ENCODE assay signal across 1 cellular context in genomic region chr17:33297643-33298042, GRCh38.
TF ChIP-seq lines count a peak whose summit lies in the region.

No MANE protein-coding gene starts in this region.

TF ChIP-seq in HEK293, 187 proteins besides CTCF, POLR2A, EP300 and RAD21 (continued from another document):
- TF ChIP-seq, protein P1, sequence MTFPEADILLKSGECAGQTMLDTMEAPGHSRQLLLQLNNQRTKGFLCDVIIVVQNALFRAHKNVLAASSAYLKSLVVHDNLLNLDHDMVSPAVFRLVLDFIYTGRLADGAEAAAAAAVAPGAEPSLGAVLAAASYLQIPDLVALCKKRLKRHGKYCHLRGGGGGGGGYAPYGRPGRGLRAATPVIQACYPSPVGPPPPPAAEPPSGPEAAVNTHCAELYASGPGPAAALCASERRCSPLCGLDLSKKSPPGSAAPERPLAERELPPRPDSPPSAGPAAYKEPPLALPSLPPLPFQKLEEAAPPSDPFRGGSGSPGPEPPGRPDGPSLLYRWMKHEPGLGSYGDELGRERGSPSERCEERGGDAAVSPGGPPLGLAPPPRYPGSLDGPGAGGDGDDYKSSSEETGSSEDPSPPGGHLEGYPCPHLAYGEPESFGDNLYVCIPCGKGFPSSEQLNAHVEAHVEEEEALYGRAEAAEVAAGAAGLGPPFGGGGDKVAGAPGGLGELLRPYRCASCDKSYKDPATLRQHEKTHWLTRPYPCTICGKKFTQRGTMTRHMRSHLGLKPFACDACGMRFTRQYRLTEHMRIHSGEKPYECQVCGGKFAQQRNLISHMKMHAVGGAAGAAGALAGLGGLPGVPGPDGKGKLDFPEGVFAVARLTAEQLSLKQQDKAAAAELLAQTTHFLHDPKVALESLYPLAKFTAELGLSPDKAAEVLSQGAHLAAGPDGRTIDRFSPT (tag by site-specific recombination; IDR thresholded peaks at IDR 0.05): no peak
- TF ChIP-seq, protein P2, sequence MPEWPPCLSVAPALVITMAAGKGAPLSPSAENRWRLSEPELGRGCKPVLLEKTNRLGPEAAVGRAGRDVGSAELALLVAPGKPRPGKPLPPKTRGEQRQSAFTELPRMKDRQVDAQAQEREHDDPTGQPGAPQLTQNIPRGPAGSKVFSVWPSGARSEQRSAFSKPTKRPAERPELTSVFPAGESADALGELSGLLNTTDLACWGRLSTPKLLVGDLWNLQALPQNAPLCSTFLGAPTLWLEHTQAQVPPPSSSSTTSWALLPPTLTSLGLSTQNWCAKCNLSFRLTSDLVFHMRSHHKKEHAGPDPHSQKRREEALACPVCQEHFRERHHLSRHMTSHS (tag by site-specific recombination; IDR thresholded peaks at IDR 0.05): no peak
- TF ChIP-seq YY2 (tag by site-specific recombination; IDR thresholded peaks at IDR 0.05): no peak
- TF ChIP-seq ZNF157 (tag by site-specific recombination; IDR thresholded peaks at IDR 0.05): no peak
- TF ChIP-seq ZNF24 (tag by site-specific recombination; IDR thresholded peaks at IDR 0.05): no peak
- peak; percentile 48; the same call in 1 of the 2 replicates for TF ChIP-seq ZBTB11 (tag by site-specific recombination; conservative IDR thresholded peaks at IDR 0.05; ENCODE audit: low read depth)
- no peak for TF ChIP-seq KLF9 (tag by site-specific recombination; IDR thresholded peaks at IDR 0.05; ENCODE audit: low read depth)
- TF ChIP-seq SCRT1 (tag by site-specific recombination; IDR thresholded peaks at IDR 0.05; ENCODE audit: borderline replicate concordance): no peak
- no peak for TF ChIP-seq OVOL3 (tag by site-specific recombination; IDR thresholded peaks at IDR 0.05)
- TF ChIP-seq ZNF600 (tag by site-specific recombination; IDR thresholded peaks at IDR 0.05): no peak
- TF ChIP-seq, protein P3, sequence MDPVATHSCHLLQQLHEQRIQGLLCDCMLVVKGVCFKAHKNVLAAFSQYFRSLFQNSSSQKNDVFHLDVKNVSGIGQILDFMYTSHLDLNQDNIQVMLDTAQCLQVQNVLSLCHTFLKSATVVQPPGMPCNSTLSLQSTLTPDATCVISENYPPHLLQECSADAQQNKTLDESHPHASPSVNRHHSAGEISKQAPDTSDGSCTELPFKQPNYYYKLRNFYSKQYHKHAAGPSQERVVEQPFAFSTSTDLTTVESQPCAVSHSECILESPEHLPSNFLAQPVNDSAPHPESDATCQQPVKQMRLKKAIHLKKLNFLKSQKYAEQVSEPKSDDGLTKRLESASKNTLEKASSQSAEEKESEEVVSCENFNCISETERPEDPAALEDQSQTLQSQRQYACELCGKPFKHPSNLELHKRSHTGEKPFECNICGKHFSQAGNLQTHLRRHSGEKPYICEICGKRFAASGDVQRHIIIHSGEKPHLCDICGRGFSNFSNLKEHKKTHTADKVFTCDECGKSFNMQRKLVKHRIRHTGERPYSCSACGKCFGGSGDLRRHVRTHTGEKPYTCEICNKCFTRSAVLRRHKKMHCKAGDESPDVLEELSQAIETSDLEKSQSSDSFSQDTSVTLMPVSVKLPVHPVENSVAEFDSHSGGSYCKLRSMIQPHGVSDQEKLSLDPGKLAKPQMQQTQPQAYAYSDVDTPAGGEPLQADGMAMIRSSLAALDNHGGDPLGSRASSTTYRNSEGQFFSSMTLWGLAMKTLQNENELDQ (tag by site-specific recombination; IDR thresholded peaks at IDR 0.05; ENCODE audit: low read depth): no peak
- TF ChIP-seq KLF1 (tag by site-specific recombination; IDR thresholded peaks at IDR 0.05): no peak
- TF ChIP-seq ZSCAN5A (tag by site-specific recombination; IDR thresholded peaks at IDR 0.05): no peak
- peak; percentile 42; the same call in 1 of the 2 replicates for TF ChIP-seq ZNF202 (tag by site-specific recombination; IDR thresholded peaks at IDR 0.05; ENCODE audit: borderline replicate concordance)
- TF ChIP-seq ZNF768 (tag by site-specific recombination; IDR thresholded peaks at IDR 0.05): no peak
- TF ChIP-seq ZNF426 (tag by site-specific recombination; IDR thresholded peaks at IDR 0.05): peak; percentile 47
- TF ChIP-seq ZNF654 (tag by site-specific recombination; IDR thresholded peaks at IDR 0.05; ENCODE audit: low read depth): peak; percentile 22; the same call in 1 of the 2 replicates
- no peak for TF ChIP-seq PBX3 (CRISPR knock-in tag; IDR thresholded peaks at IDR 0.05)
- TF ChIP-seq, protein P4, sequence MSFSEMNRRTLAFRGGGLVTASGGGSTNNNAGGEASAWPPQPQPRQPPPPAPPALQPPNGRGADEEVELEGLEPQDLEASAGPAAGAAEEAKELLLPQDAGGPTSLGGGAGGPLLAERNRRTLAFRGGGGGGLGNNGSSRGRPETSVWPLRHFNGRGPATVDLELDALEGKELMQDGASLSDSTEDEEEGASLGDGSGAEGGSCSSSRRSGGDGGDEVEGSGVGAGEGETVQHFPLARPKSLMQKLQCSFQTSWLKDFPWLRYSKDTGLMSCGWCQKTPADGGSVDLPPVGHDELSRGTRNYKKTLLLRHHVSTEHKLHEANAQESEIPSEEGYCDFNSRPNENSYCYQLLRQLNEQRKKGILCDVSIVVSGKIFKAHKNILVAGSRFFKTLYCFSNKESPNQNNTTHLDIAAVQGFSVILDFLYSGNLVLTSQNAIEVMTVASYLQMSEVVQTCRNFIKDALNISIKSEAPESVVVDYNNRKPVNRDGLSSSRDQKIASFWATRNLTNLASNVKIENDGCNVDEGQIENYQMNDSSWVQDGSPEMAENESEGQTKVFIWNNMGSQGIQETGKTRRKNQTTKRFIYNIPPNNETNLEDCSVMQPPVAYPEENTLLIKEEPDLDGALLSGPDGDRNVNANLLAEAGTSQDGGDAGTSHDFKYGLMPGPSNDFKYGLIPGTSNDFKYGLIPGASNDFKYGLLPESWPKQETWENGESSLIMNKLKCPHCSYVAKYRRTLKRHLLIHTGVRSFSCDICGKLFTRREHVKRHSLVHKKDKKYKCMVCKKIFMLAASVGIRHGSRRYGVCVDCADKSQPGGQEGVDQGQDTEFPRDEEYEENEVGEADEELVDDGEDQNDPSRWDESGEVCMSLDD (tag by site-specific recombination; IDR thresholded peaks at IDR 0.05): no peak
- TF ChIP-seq TCF7L2 (IDR thresholded peaks at IDR 0.05; ENCODE audit: borderline replicate concordance, low read depth, low read length): no peak
- no peak for TF ChIP-seq ZNF785 (tag by site-specific recombination; IDR thresholded peaks at IDR 0.05)
- TF ChIP-seq SALL2 (tag by site-specific recombination; IDR thresholded peaks at IDR 0.05; ENCODE audit: borderline replicate concordance): no peak
- TF ChIP-seq MEIS1 (CRISPR knock-in tag; IDR thresholded peaks at IDR 0.05; ENCODE audit: borderline replicate concordance): no peak
